ENCODE assay signal across 8 cellular contexts in the genomic region with DNA sequence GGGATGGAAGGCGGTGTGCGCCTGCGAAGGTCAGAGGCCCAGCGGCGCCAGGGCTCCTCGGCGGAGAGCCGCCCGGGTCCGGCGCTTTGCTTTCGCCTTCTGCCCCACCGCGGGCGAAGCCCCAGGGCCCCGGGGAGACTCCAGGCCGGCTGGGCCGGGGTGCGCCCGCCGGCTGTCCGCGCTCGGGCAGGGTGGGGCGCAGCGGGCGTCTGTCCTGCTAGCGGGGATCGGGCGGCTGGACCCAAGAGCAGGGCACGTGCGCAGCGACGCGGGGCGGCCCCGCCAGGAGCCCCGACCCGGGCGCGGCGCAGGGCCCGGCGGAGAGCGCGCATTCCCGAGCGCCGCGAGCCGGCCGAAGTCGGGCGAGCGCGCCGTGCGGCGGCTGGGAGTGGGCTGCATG.
A peak's percentile ranks its signal among the peaks of the same experiment; 100 is the strongest.
DNase-seq lines count a peak whose midpoint lies in the region; ATAC-seq lines count a peak whose summit lies in the region.

No MANE protein-coding gene starts in this region.

- H3K27me3 ChIP-seq in neuron (ENCODE audit: insufficient read depth, low read length): peaks cover 70% of the 10 kb centered on the region

- intact Hi-C loops in head of caudate nucleus (cut with DNase I): loop anchor here (10.0 kb wide), 1 partner anchor 254 kb away; no protein-coding TSS in a partner anchor

- no peak overlapping the region for H3K27ac ChIP-seq in caudate nucleus (ENCODE audit: low read depth, low read length)

- DNase-seq in D341Med (ENCODE audit: low spot score) (peak; percentile 80), ecto neural progenitor cell (ENCODE audit: low spot score) (peak; percentile 61), head of caudate nucleus (no peak), NCI-H1436 (lab: John Stamatoyannopoulos, UW) (no peak), NCI-H1694 (lab: John Stamatoyannopoulos, UW) (no peak), caudate nucleus (lab: John Stamatoyannopoulos, UW) (no peak)

- peaks cover 1% of the 10 kb centered on the region for H3K4me1 ChIP-seq in neuron (ENCODE audit: insufficient read depth, low read length)

- peak; percentile 31 for ATAC-seq in HG03095 (IDR thresholded peaks at IDR 0.05; ENCODE audit: unreplicated experiment)

- no peak overlapping the region for H2AFZ ChIP-seq in neuron (ENCODE audit: low read depth, low read length)

- no peaks in the 10 kb centered on the region for H3K9me3 ChIP-seq in neuron (ENCODE audit: low read length)

- peak overlapping the region; percentile 11 for H3K4me3 ChIP-seq in neuron (ENCODE audit: low read length)

- no peaks in the 10 kb centered on the region for H3K36me3 ChIP-seq in neuron (ENCODE audit: insufficient read depth, low read length)

Comparison
In these comparisons a context has a peak if more than half of its experiments do, and no peak if none do; other contexts are left out.
1. DNase-seq: peak in D341Med (single experiment) and ecto neural progenitor cell (single experiment); none in head of caudate nucleus (0 of 42), NCI-H1436 (single experiment), NCI-H1694 (single experiment) and caudate nucleus (0 of 61).